21 cellular contexts compared by ENCODE assay signal in the genomic region with DNA sequence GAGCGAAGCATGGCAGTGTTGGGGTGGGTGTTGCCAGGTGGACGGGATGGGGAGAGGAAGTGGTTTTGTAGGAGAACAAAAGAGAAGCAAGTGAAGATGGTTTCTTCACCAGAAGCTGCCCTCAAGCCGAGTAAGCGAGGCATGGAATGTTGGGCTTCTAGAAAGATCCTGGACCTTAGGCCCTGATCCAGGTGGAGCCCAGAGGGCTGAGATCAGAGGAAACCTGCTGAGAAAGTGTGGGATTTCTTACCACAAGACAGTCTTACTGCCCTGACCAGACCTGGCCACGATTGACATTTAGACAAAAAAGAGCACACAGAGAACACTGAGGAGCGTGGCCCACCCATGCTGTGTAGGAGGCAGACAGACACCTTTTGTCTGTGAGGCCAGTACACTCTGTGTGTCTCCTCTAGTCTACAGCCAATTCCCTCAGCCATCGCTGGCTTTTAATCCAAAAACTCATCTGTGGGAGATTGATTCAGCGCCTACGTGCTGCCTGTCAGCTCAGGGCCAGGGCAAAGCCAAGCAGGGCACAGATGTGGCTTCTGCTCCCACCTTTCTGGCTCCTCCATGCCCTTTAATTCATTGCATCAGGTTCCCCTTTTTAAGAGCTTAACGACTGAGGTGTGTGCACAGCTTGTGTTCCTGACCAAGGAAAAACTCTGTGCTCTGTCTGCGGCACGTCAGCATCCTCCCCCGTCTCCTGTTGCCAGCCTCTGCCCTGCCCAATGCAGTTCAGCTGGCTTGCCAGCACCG.
A peak's percentile ranks its signal among the peaks of the same experiment; 100 is the strongest.
DNase-seq lines count a peak whose midpoint lies in the region; ATAC-seq and TF ChIP-seq lines count a peak whose summit lies in the region.
"Had no signal": no experiment of that assay in that cellular context is flagged by ENCODE, and none has a peak within 500 bp of the region (broad histone marks: within the 10 kb centered on the region; RNA-seq: fewer than 3 reads in every experiment).

No MANE protein-coding gene starts in this region.

- H3K27me3 ChIP-seq in CD4-positive, CD25-positive, alpha-beta regulatory T cell (ENCODE audit: control insufficient read depth, insufficient read depth, low read length), result no peaks in the 10 kb centered on the region

- H3K4me3 ChIP-seq in CD4-positive, CD25-positive, alpha-beta regulatory T cell (ENCODE audit: low read depth, low read length), result peak overlapping the region; percentile 65
- H3K4me3 ChIP-seq: PC-9 had no signal

- DNase-seq in CD4-positive, CD25-positive, alpha-beta regulatory T cell, result peak in 2 of 3 donors; percentile 14 to 46
- peak; percentile 61 for DNase-seq in activated CD8-positive, alpha-beta memory T cell treated with anti-CD3 and anti-CD28 coated beads, Interleukin-2, amount 10 ng/mL, durations not matched to agents 7 days and 5 days
- DNase-seq in memory B cell (ENCODE audit: low spot score in 2 of 2), result no peak
- no peak for DNase-seq in NCI-H748 (lab: John Stamatoyannopoulos, UW; ENCODE audit: unreplicated experiment)
- no peak for DNase-seq in hepatic stellate cell (ENCODE audit: low spot score)
- DNase-seq: activated CD4-positive, CD25-positive, alpha-beta regulatory T cell treated with anti-CD3 and anti-CD28 coated beads, Interleukin-2, amount 50 U/mL, for 72 hours; AML-193; amniotic stem cell; erythroblast; GOT3; head of caudate nucleus; IMR-90; kidney glomerular epithelial cell; NCI-H1417 treated with DMSO at 0.1 percent for 48 hours; NCI-H226; PC-9; SW 1271 had no signal

- peak overlapping the region; percentile 81 for H3K27ac ChIP-seq in CD4-positive, CD25-positive, alpha-beta regulatory T cell (ENCODE audit: insufficient read depth, low read length, poor library complexity, severe bottlenecking)
- H3K27ac ChIP-seq: PC-9 had no signal

- H3K27me3 Mint-ChIP-seq in CD4-positive, CD25-positive, alpha-beta regulatory T cell, result no peaks in the 10 kb centered on the region
- H3K27me3 Mint-ChIP-seq in activated CD8-positive, alpha-beta memory T cell treated with anti-CD3 and anti-CD28 coated beads, Interleukin-2, amount 10 ng/mL, durations not matched to agents 7 days and 5 days, result no peaks in the 10 kb centered on the region
- peaks cover 1% of the 10 kb centered on the region for H3K27me3 Mint-ChIP-seq in memory B cell

- H3K9me3 Mint-ChIP-seq in CD4-positive, CD25-positive, alpha-beta regulatory T cell, result peaks cover 0 to 4% (median 0%) of the 10 kb centered on the region in 7 donors
- no peaks in the 10 kb centered on the region for H3K9me3 Mint-ChIP-seq in activated CD8-positive, alpha-beta memory T cell treated with anti-CD3 and anti-CD28 coated beads, Interleukin-2, amount 10 ng/mL, durations not matched to agents 7 days and 5 days (ENCODE audit: low read depth)
- H3K9me3 Mint-ChIP-seq in memory B cell, result peaks cover 2% of the 10 kb centered on the region

- H3K9me3 ChIP-seq in CD4-positive, CD25-positive, alpha-beta regulatory T cell (ENCODE audit: control insufficient read depth in 2 of 2, low read length in 2 of 2), result no peaks in the 10 kb centered on the region

- ATAC-seq in CD4-positive, CD25-positive, alpha-beta regulatory T cell (ENCODE audit: low read depth in 2 of 2), result peak in 1 of 2 donors; percentile 5
- ATAC-seq in activated CD8-positive, alpha-beta memory T cell treated with anti-CD3 and anti-CD28 coated beads, Interleukin-2, amount 10 ng/mL, durations not matched to agents 7 days and 5 days, result peak; percentile 13
- no peak for ATAC-seq in memory B cell (ENCODE audit: low read depth)
- ATAC-seq in GM19467 (IDR thresholded peaks at IDR 0.05; ENCODE audit: unreplicated experiment), result no peak
- ATAC-seq in GM18870 (IDR thresholded peaks at IDR 0.05; ENCODE audit: unreplicated experiment), result no peak

- no peaks in the 10 kb centered on the region for H3K36me3 ChIP-seq in CD4-positive, CD25-positive, alpha-beta regulatory T cell (ENCODE audit: control insufficient read depth, insufficient read depth, low read length)

- TF ChIP-seq POLR2A in GM19193 (IDR thresholded peaks at IDR 0.05; ENCODE audit: extremely low read depth, insufficient read depth, insufficient read length), result peak; percentile 41

- peaks cover 52 to 76% (median 63%) of the 10 kb centered on the region in 4 donors for H3K4me1 Mint-ChIP-seq in CD4-positive, CD25-positive, alpha-beta regulatory T cell
- peaks cover 84% of the 10 kb centered on the region for H3K4me1 Mint-ChIP-seq in activated CD8-positive, alpha-beta memory T cell treated with anti-CD3 and anti-CD28 coated beads, Interleukin-2, amount 10 ng/mL, durations not matched to agents 7 days and 5 days
- H3K4me1 Mint-ChIP-seq in memory B cell, result peaks cover 25% of the 10 kb centered on the region

- peak overlapping the region; percentile 24 to 85 (median 68) for H3K4me3 Mint-ChIP-seq in CD4-positive, CD25-positive, alpha-beta regulatory T cell
- peak overlapping the region; percentile 60 for H3K4me3 Mint-ChIP-seq in activated CD8-positive, alpha-beta memory T cell treated with anti-CD3 and anti-CD28 coated beads, Interleukin-2, amount 10 ng/mL, durations not matched to agents 7 days and 5 days
- H3K4me3 Mint-ChIP-seq in memory B cell, result peak overlapping the region; percentile 30

- no peaks in the 10 kb centered on the region for H3K36me3 Mint-ChIP-seq in CD4-positive, CD25-positive, alpha-beta regulatory T cell
- peaks cover 13% of the 10 kb centered on the region for H3K36me3 Mint-ChIP-seq in activated CD8-positive, alpha-beta memory T cell treated with anti-CD3 and anti-CD28 coated beads, Interleukin-2, amount 10 ng/mL, durations not matched to agents 7 days and 5 days
- H3K36me3 Mint-ChIP-seq in memory B cell, result no peaks in the 10 kb centered on the region

- peaks cover 57% of the 10 kb centered on the region for H3K4me1 ChIP-seq in CD4-positive, CD25-positive, alpha-beta regulatory T cell (ENCODE audit: control insufficient read depth, insufficient read depth, low read length, poor library complexity, severe bottlenecking)

- CTCF ChIA-PET in activated CD8-positive, alpha-beta memory T cell treated with anti-CD3 and anti-CD28 coated beads, Interleukin-2, amount 10 ng/mL, durations not matched to agents 7 days and 5 days (lab: Charles Lee), result interaction anchor here (1.1 to 5.4 kb wide), 3 partner anchors 9 to 122 kb away, joined by 3 to 44 read pairs (median 14); no protein-coding TSS in a partner anchor

- H3K27ac Mint-ChIP-seq in CD4-positive, CD25-positive, alpha-beta regulatory T cell, result peak overlapping the region; percentile 87 to 100 (median 89)
- H3K27ac Mint-ChIP-seq in activated CD8-positive, alpha-beta memory T cell treated with anti-CD3 and anti-CD28 coated beads, Interleukin-2, amount 10 ng/mL, durations not matched to agents 7 days and 5 days, result peak overlapping the region; percentile 94
- peak overlapping the region; percentile 66 for H3K27ac Mint-ChIP-seq in memory B cell
- H3K27ac Mint-ChIP-seq: progenitor cell of endocrine pancreas had no signal

Comparison
In these comparisons a context has a peak if more than half of its experiments do, and no peak if none do; other contexts are left out.
1. DNase-seq: peak in CD4-positive, CD25-positive, alpha-beta regulatory T cell (2 of 3) and activated CD8-positive, alpha-beta memory T cell treated with anti-CD3 and anti-CD28 coated beads, Interleukin-2, amount 10 ng/mL, durations not matched to agents 7 days and 5 days (single experiment); none in memory B cell (0 of 2), NCI-H748 (single experiment) and hepatic stellate cell (single experiment).
2. Peak in every context shown above with its lines, with median percentiles within 50 percentile points of each other: H3K27ac Mint-ChIP-seq and H3K4me3 Mint-ChIP-seq.